ENCODE assay signal across 8 cellular contexts in genomic region chr19:29671393-29672076, GRCh38. TPM values are rescaled to one million over a fixed set of nuclear protein-coding genes. Genes with fewer than 3 reads are reported as not detected.
DNase-seq lines count a peak whose midpoint lies in the region; ATAC-seq lines count a peak whose summit lies in the region.

No MANE protein-coding gene starts in this region.

- DNase-seq in NCI-H345 treated with DMSO at 0.1 percent for 48 hours (lab: John Stamatoyannopoulos, UW; ENCODE audit: unreplicated experiment) (peak; percentile 100), Right ventricle myocardium inferior (ENCODE audit: missing footprints) (peak; percentile 78), NCI-H2081 treated with DMSO at 0.1 percent for 48 hours (lab: John Stamatoyannopoulos, UW) (no peak), midbrain (lab: John Stamatoyannopoulos, UW) (no peak)
- peak; percentile 87 to 90 for DNase-seq in activated T-cell treated with anti-CD3 and anti-CD28 coated beads, Interleukin-2, amount 50 U/mL, for 48 hours
- peak; percentile 64 to 80 for DNase-seq in stimulated activated CD4-positive, alpha-beta T cell treated with anti-CD3 and anti-CD28 coated beads, Interleukin-1b, Interleukin-23, amount 100 ng/mL, for 4 hours (ENCODE audit: low read depth in 2 of 2)

- intact Hi-C loops in Right ventricle myocardium inferior (cut with DNase I): no loop called here

- ATAC-seq in GM18519 (IDR thresholded peaks at IDR 0.05; ENCODE audit: low FRiP score, unreplicated experiment) (peak; percentile 52), HG02610 (IDR thresholded peaks at IDR 0.05; ENCODE audit: unreplicated experiment) (peak; percentile 75), Right ventricle myocardium inferior (peak; percentile 77)

RNA-seq across cellular contexts. Expression of gene PLEKHF1, which starts 6.3 kb away (rescaled TPM):
- 43.6 TPM for total RNA-seq in Right ventricle myocardium inferior

RNA-seq across cellular contexts. Expression of gene C19orf12, which starts 43.5 kb away (rescaled TPM):
- 64.2 TPM for total RNA-seq in Right ventricle myocardium inferior

Comparison
In these comparisons a context has a peak if more than half of its experiments do, and no peak if none do; other contexts are left out.
1. DNase-seq: peak in NCI-H345 treated with DMSO at 0.1 percent for 48 hours (single experiment), activated T-cell treated with anti-CD3 and anti-CD28 coated beads, Interleukin-2, amount 50 U/mL, for 48 hours (2 of 2), Right ventricle myocardium inferior (single experiment) and stimulated activated CD4-positive, alpha-beta T cell treated with anti-CD3 and anti-CD28 coated beads, Interleukin-1b, Interleukin-23, amount 100 ng/mL, for 4 hours (2 of 2); none in NCI-H2081 treated with DMSO at 0.1 percent for 48 hours (single experiment) and midbrain (single experiment).
2. Peak in every context shown above with its lines, with median percentiles within 50 percentile points of each other: ATAC-seq.